8 cellular contexts compared by ENCODE assay signal in the genomic region with DNA sequence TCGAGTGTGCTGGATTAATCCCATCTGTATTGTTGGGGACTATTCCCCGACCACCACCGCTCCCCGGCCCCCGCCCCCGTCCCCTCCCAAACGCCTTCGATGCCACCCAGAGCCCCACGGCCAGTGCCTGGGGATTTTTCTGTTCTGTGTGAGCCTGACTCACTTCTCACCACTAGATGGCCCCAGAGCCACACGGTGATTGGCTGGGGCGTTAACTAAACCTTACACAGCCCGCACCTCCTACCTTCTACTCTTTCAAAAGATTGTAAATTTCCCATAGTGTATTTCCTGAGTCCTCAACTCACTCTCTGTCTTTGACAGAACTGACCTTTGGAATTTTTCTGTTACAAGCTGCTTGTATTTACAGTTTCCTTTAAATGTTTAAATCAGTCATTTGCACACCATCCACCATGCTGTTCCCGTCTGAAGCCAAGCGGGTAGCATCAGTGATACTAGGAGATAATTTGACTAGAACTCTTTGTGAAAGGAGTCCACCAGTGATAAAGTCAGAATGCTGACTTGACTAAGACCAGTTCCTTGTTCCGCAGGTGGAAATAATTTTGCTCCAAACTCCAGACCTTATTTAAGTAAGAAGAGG.
DNase-seq lines count a peak whose midpoint lies in the region; ATAC-seq, FAIRE-seq and TF ChIP-seq lines count a peak whose summit lies in the region.

No MANE protein-coding gene starts in this region.

- H3K79me2 ChIP-seq in hepatocyte, result no peaks in the 10 kb centered on the region

- H3K27me3 ChIP-seq in ascending aorta, result no peaks in the 10 kb centered on the region
- H3K27me3 ChIP-seq in hepatocyte, result no peaks in the 10 kb centered on the region
- no peaks in the 10 kb centered on the region for H3K27me3 ChIP-seq in small intestine (ENCODE audit: control insufficient read depth in 2 of 2, insufficient read depth in 2 of 2, low read length in 2 of 2)

- H3K4me1 ChIP-seq in ascending aorta, result peaks cover 0 to 11% of the 10 kb centered on the region in 2 donors
- no peaks in the 10 kb centered on the region for H3K4me1 ChIP-seq in hepatocyte (ENCODE audit: insufficient read depth)
- H3K4me1 ChIP-seq in small intestine (ENCODE audit: control insufficient read depth in 2 of 2, insufficient read depth in 1 of 2, low read depth in 1 of 2, low read length in 1 of 2), result peaks cover 0 to 7% of the 10 kb centered on the region in 2 donors

- WGBS in hepatocyte (ENCODE audit: low lambda C conversion rate, missing lambda C conversion rate), result 15% methylated on average over 15 of the region's 15 CpGs
- 14% methylated on average over 15 of the region's 15 CpGs for WGBS in small intestine, 3 donors

- DNase-seq in A172 (ENCODE audit: low spot score) (peak; percentile 79), GM19238 (ENCODE audit: insufficient read length, low spot score) (peak; percentile 86), NCI-H1694 treated with DMSO at 0.1 percent for 48 hours (lab: John Stamatoyannopoulos, UW) (peak; percentile 59), T-helper 9 cell (peak; percentile 70), ascending aorta (ENCODE audit: low spot score in 2 of 2) (peak in 1 of 2 donors; percentile 89), hepatocyte (ENCODE audit: low spot score) (peak; percentile 88), small intestine (peak; percentile 84)

- no peak overlapping the region for H3K27ac ChIP-seq in ascending aorta
- no peak overlapping the region for H3K27ac ChIP-seq in hepatocyte
- H3K27ac ChIP-seq in small intestine (ENCODE audit: low read depth in 1 of 2, low read length in 1 of 2), result no peak overlapping the region

- TF ChIP-seq CTCF in ascending aorta (IDR thresholded peaks at IDR 0.05), result peak; percentile 87 to 92 (median 88)
- TF ChIP-seq CTCF in hepatocyte (IDR thresholded peaks at IDR 0.05; ENCODE audit: poor library complexity), result peak; percentile 94

- ATAC-seq in GM18511 (IDR thresholded peaks at IDR 0.05; ENCODE audit: unreplicated experiment), result no peak

- H3K36me3 ChIP-seq in ascending aorta (peaks cover 0 to 6% of the 10 kb centered on the region in 2 donors), hepatocyte (replicated peaks; ENCODE audit: insufficient read depth, low read depth) (no peaks in the 10 kb centered on the region), small intestine (ENCODE audit: control insufficient read depth in 2 of 2, insufficient read depth in 2 of 2, low read length in 2 of 2) (no peaks in the 10 kb centered on the region)

- no peaks in the 10 kb centered on the region for H3K9me2 ChIP-seq in hepatocyte (replicated peaks; ENCODE audit: insufficient read depth)

- H2AFZ ChIP-seq in hepatocyte, result no peak overlapping the region

- no peaks in the 10 kb centered on the region for H4K20me1 ChIP-seq in hepatocyte (ENCODE audit: insufficient read depth, poor library complexity, severe bottlenecking)

- peak overlapping the region in 1 of 2 donors; percentile 10 for H3K4me3 ChIP-seq in ascending aorta
- H3K4me3 ChIP-seq in hepatocyte, result no peak overlapping the region
- H3K4me3 ChIP-seq in small intestine (ENCODE audit: low read depth in 1 of 2, low read length in 2 of 2), result no peak overlapping the region

- FAIRE-seq in small intestine (lab: Jason Lieb, UNC), result no peak

- intact Hi-C loops in ascending aorta (cut with DNase I), result loop anchor here (1.0 kb wide), 1 partner anchor 76 kb away; no protein-coding TSS in a partner anchor

- peak overlapping the region; percentile 70 for H3K4me2 ChIP-seq in hepatocyte

- H3K9me3 ChIP-seq in ascending aorta (no peaks in the 10 kb centered on the region), hepatocyte (ENCODE audit: low read depth) (no peaks in the 10 kb centered on the region), small intestine (ENCODE audit: control insufficient read depth, low read depth) (no peaks in the 10 kb centered on the region)
